Comparison of ENCODE assay signal across 9 cellular contexts in genomic region chr18:62596145-62597005, GRCh38.
DNase-seq lines count a peak whose midpoint lies in the region; ATAC-seq and TF ChIP-seq lines count a peak whose summit lies in the region.
"Had no signal": no experiment of that assay in that cellular context is flagged by ENCODE, and none has a peak within 500 bp of the region (broad histone marks: within the 10 kb centered on the region; RNA-seq: fewer than 3 reads in every experiment).

No MANE protein-coding gene starts in this region.

- TF ChIP-seq EP300 in upper lobe of left lung (IDR thresholded peaks at IDR 0.05), result no peak

- WGBS in upper lobe of left lung, 2 donors, result 8 to 29% methylated on average over 18 to 76 of the region's 90 CpGs

- H3K9me3 Mint-ChIP-seq in activated T-cell treated with anti-CD3 and anti-CD28 coated beads, Interleukin-2, amount 50 U/mL, for 4 hours, result peaks cover 6% of the 10 kb centered on the region

- no peak for DNase-seq in activated T-cell treated with anti-CD3 and anti-CD28 coated beads, Interleukin-2, amount 50 U/mL, for 4 hours
- DNase-seq in activated T-cell treated with anti-CD3 and anti-CD28 coated beads for 4 hours, result no peak
- DNase-seq in dorsolateral prefrontal cortex, result peak in 1 of 10 donors; percentile 65
- DNase-seq in lower lobe of right lung, result no peak
- peak in 1 of 2 donors; percentile 85 for DNase-seq in upper lobe of left lung
- no peak for DNase-seq in SW480 (ENCODE audit: low spot score)
- DNase-seq in stimulated activated CD4-positive, alpha-beta T cell treated with anti-CD3 and anti-CD28 coated beads, Interleukin-4, amount 100 ng/mL, for 24 hours, result no peak

- H3K4me1 ChIP-seq in lower lobe of right lung, result peaks cover 11% of the 10 kb centered on the region
- peaks cover 12 to 25% (median 16%) of the 10 kb centered on the region in 4 donors for H3K4me1 ChIP-seq in upper lobe of left lung

- H3K9me3 ChIP-seq in lower lobe of right lung (no peaks in the 10 kb centered on the region), upper lobe of left lung (no peaks in the 10 kb centered on the region)

- TF ChIP-seq CTCF in dorsolateral prefrontal cortex (IDR thresholded peaks at IDR 0.05 in 54 of 56, conservative IDR thresholded peaks at IDR 0.05 in 2 of 56; ENCODE audit: low read depth in 1 of 56, partially characterized antibody in 56 of 56) (peak in 1 of 56 donors; percentile 9), lower lobe of right lung (IDR thresholded peaks at IDR 0.05) (no peak), upper lobe of left lung (IDR thresholded peaks at IDR 0.05) (no peak)

- H3K27me3 ChIP-seq in dorsolateral prefrontal cortex (peaks cover 0 to 11% (median 0%) of the 10 kb centered on the region in 45 donors), lower lobe of right lung (ENCODE audit: low read depth) (peaks cover 32% of the 10 kb centered on the region), upper lobe of left lung (peaks cover 0 to 17% (median 6%) of the 10 kb centered on the region in 4 donors)

- H3K4me1 Mint-ChIP-seq in activated T-cell treated with anti-CD3 and anti-CD28 coated beads, Interleukin-2, amount 50 U/mL, for 4 hours (ENCODE audit: low read depth), result peaks cover 8% of the 10 kb centered on the region

- TF ChIP-seq POLR2A in upper lobe of left lung (IDR thresholded peaks at IDR 0.05), result no peak

- H3K4me3 ChIP-seq in dorsolateral prefrontal cortex, result peak overlapping the region; percentile 49 to 84 (median 66)
- H3K4me3 ChIP-seq in lower lobe of right lung, result peak overlapping the region; percentile 41
- peak overlapping the region in 3 of 4 donors; percentile 23 to 39 (median 32) for H3K4me3 ChIP-seq in upper lobe of left lung

- H3K4me3 Mint-ChIP-seq in activated T-cell treated with anti-CD3 and anti-CD28 coated beads, Interleukin-2, amount 50 U/mL, for 4 hours, result peak overlapping the region; percentile 35

- ATAC-seq in activated T-cell treated with anti-CD3 and anti-CD28 coated beads, Interleukin-2, amount 50 U/mL, for 4 hours, result peak; percentile 50 to 51
- peak; percentile 46 to 57 for ATAC-seq in lower lobe of right lung
- ATAC-seq in upper lobe of left lung (ENCODE audit: low FRiP score in 2 of 2), result peak in 1 of 2 donors; percentile 75
- no peak for ATAC-seq in HG02870 (IDR thresholded peaks at IDR 0.05; ENCODE audit: unreplicated experiment)

- H3K36me3 Mint-ChIP-seq in activated T-cell treated with anti-CD3 and anti-CD28 coated beads, Interleukin-2, amount 50 U/mL, for 4 hours (ENCODE audit: insufficient read depth), result no peaks in the 10 kb centered on the region

- intact Hi-C loops in dorsolateral prefrontal cortex (cut with DNase I), result no loop called here
- intact Hi-C loops in lower lobe of right lung (cut with DNase I), result loop anchor here (10.0 kb wide), 1 partner anchor 388 kb away; no protein-coding TSS in a partner anchor

- peaks cover 55% of the 10 kb centered on the region for H3K27me3 Mint-ChIP-seq in activated T-cell treated with anti-CD3 and anti-CD28 coated beads, Interleukin-2, amount 50 U/mL, for 4 hours (ENCODE audit: low read depth)

- H3K27ac ChIP-seq in dorsolateral prefrontal cortex (peak overlapping the region in 4 of 59 donors; percentile 10 to 54 (median 22)), lower lobe of right lung (no peak overlapping the region), upper lobe of left lung (no peak overlapping the region)
- H3K27ac ChIP-seq: HL-60 had no signal

- H3K36me3 ChIP-seq in lower lobe of right lung (no peaks in the 10 kb centered on the region), upper lobe of left lung (no peaks in the 10 kb centered on the region)
